Comparison of ENCODE assay signal across 9 cellular contexts in the genomic region with DNA sequence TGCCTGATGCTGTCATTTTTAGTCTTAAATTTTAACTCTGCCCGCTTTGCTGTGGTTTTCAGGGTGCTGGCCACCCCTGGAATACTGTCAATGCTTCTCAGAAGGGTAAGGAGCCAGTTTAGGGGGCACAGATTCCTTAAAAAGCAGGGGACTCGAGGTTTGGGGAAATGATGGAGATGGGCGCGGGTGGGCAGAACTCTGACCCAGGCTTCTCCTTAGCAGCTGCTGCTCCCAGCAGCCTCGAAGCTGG. TPM values are rescaled to one million over a fixed set of nuclear protein-coding genes. Genes with fewer than 3 reads are reported as not detected.
DNase-seq lines count a peak whose midpoint lies in the region; ATAC-seq and TF ChIP-seq lines count a peak whose summit lies in the region.
"Had no signal": no experiment of that assay in that cellular context is flagged by ENCODE, and none has a peak within 500 bp of the region (broad histone marks: within the 10 kb centered on the region; RNA-seq: fewer than 3 reads in every experiment).

No MANE protein-coding gene starts in this region.

- H3K9me2 ChIP-seq in MM.1S (replicated peaks; ENCODE audit: insufficient read depth, low read length): no peaks in the 10 kb centered on the region

- no peak for ATAC-seq in activated CD4-positive, alpha-beta T cell treated with anti-CD3 and anti-CD28 coated beads for 36 hours
- ATAC-seq in memory B cell (ENCODE audit: low read depth): no peak
- ATAC-seq in GM19463 (IDR thresholded peaks at IDR 0.05; ENCODE audit: unreplicated experiment): no peak

- peaks cover 91% of the 10 kb centered on the region for H3K4me1 Mint-ChIP-seq in activated CD4-positive, alpha-beta T cell treated with anti-CD3 and anti-CD28 coated beads for 36 hours
- H3K4me1 Mint-ChIP-seq in activated naive CD8-positive, alpha-beta T cell (ENCODE audit: low read depth): peaks cover 72% of the 10 kb centered on the region
- H3K4me1 Mint-ChIP-seq in memory B cell: peaks cover 28% of the 10 kb centered on the region

- peak overlapping the region; percentile 96 for H3K27ac Mint-ChIP-seq in activated CD4-positive, alpha-beta T cell treated with anti-CD3 and anti-CD28 coated beads for 36 hours
- H3K27ac Mint-ChIP-seq in activated naive CD8-positive, alpha-beta T cell: peak overlapping the region; percentile 94
- H3K27ac Mint-ChIP-seq in memory B cell: no peak overlapping the region

- no peak for DNase-seq in activated CD4-positive, alpha-beta T cell treated with anti-CD3 and anti-CD28 coated beads for 36 hours
- DNase-seq in activated CD4-positive, alpha-beta T cell treated with anti-CD3 and anti-CD28 coated beads, Interleukin-2, amount 50 U/mL, for 48 hours: no peak
- DNase-seq in memory B cell (ENCODE audit: low spot score in 2 of 2) (no peak), substantia nigra (lab: John Stamatoyannopoulos, UW) (no peak), MM.1S (no peak), foreskin melanocyte (no peak)
- DNase-seq: NCI-H1417 treated with DMSO at 0.1 percent for 48 hours had no signal

- intact Hi-C loops in activated CD4-positive, alpha-beta T cell treated with anti-CD3 and anti-CD28 coated beads for 36 hours (cut with DNase I, micrococcal nuclease): loop anchor here (1.0 to 5.0 kb wide), 8 partner anchors 23 to 215 kb away; partner anchors contain the start of genes STAT3 (in 1 of the 2) and STAT5A (in 1 of the 2)

- POLR2A ChIA-PET in activated CD4-positive, alpha-beta T cell treated with anti-CD3 and anti-CD28 coated beads for 36 hours (lab: Charles Lee): interaction anchor here (0.6 to 2.2 kb wide), 18 partner anchors 8 to 111 kb away, joined by 3 to 7 read pairs (median 4); partner anchors contain the start of genes CAVIN1 and STAT3

- peak overlapping the region; percentile 66 for H3K4me3 Mint-ChIP-seq in activated CD4-positive, alpha-beta T cell treated with anti-CD3 and anti-CD28 coated beads for 36 hours
- peak overlapping the region; percentile 83 for H3K4me3 Mint-ChIP-seq in activated naive CD8-positive, alpha-beta T cell
- H3K4me3 Mint-ChIP-seq in memory B cell: peak overlapping the region; percentile 70

- no peaks in the 10 kb centered on the region for H3K9me3 ChIP-seq in MM.1S (replicated peaks; ENCODE audit: insufficient read depth, low read length)

- peaks cover 79% of the 10 kb centered on the region for H3K36me3 Mint-ChIP-seq in activated CD4-positive, alpha-beta T cell treated with anti-CD3 and anti-CD28 coated beads for 36 hours (ENCODE audit: low read depth)
- peaks cover 5% of the 10 kb centered on the region for H3K36me3 Mint-ChIP-seq in activated naive CD8-positive, alpha-beta T cell
- H3K36me3 Mint-ChIP-seq in memory B cell: peaks cover 24% of the 10 kb centered on the region

- H3K4me1 ChIP-seq in MM.1S (ENCODE audit: low read length): peaks cover 8% of the 10 kb centered on the region; the same call in 1 of the 2 replicates

- H3K4me3 ChIP-seq in MM.1S (ENCODE audit: low read length): no peak overlapping the region

- H3K36me3 ChIP-seq in MM.1S (replicated peaks; ENCODE audit: insufficient read depth, low read length): no peaks in the 10 kb centered on the region

- H3K9ac ChIP-seq in MM.1S (ENCODE audit: low read length): no peak overlapping the region

- H2AFZ ChIP-seq in MM.1S (ENCODE audit: low read length): no peak overlapping the region

- CTCF ChIA-PET in activated CD4-positive, alpha-beta T cell treated with anti-CD3 and anti-CD28 coated beads for 36 hours (lab: Charles Lee): interaction anchor here (0.6 to 11.4 kb wide), 23 partner anchors 10 to 215 kb away, joined by 3 to 175 read pairs (median 5); partner anchors contain the start of gene STAT3

- H3F3A ChIP-seq in MM.1S (ENCODE audit: insufficient read depth, low read length): no peaks in the 10 kb centered on the region

- TF ChIP-seq CTCF in MM.1S (IDR thresholded peaks at IDR 0.05; ENCODE audit: low read length): no peak

- no peaks in the 10 kb centered on the region for H3K27me3 Mint-ChIP-seq in activated CD4-positive, alpha-beta T cell treated with anti-CD3 and anti-CD28 coated beads for 36 hours
- no peaks in the 10 kb centered on the region for H3K27me3 Mint-ChIP-seq in activated naive CD8-positive, alpha-beta T cell
- no peaks in the 10 kb centered on the region for H3K27me3 Mint-ChIP-seq in memory B cell

- no peaks in the 10 kb centered on the region for H4K20me1 ChIP-seq in MM.1S (ENCODE audit: insufficient read depth, low read length)

- H3K27me3 ChIP-seq in MM.1S (replicated peaks; ENCODE audit: insufficient read depth, low read length): no peaks in the 10 kb centered on the region

- H3K4me2 ChIP-seq in MM.1S (ENCODE audit: low read depth, low read length): no peak overlapping the region; the same call in 1 of the 2 replicates

- H3K79me2 ChIP-seq in MM.1S (ENCODE audit: low read length): no peaks in the 10 kb centered on the region

- peak overlapping the region; percentile 66 for H3K27ac ChIP-seq in substantia nigra (ENCODE audit: low read depth, low read length, poor library complexity, severe bottlenecking)
- H3K27ac ChIP-seq in MM.1S (ENCODE audit: low read length): no peak overlapping the region

- no peaks in the 10 kb centered on the region for H3K9me3 Mint-ChIP-seq in activated CD4-positive, alpha-beta T cell treated with anti-CD3 and anti-CD28 coated beads for 36 hours (ENCODE audit: low read depth)
- no peaks in the 10 kb centered on the region for H3K9me3 Mint-ChIP-seq in activated naive CD8-positive, alpha-beta T cell (ENCODE audit: low read depth)
- H3K9me3 Mint-ChIP-seq in memory B cell: no peaks in the 10 kb centered on the region

RNA-seq across cellular contexts. Expression of gene STAT5A, which starts 23.7 kb away (rescaled TPM):
- total RNA-seq in activated CD4-positive, alpha-beta T cell treated with anti-CD3 and anti-CD28 coated beads for 36 hours: 100 to 1,000 TPM; 178 to 203 TPM

RNA-seq across cellular contexts. Expression of gene STAT5B, which starts 35.8 kb away (rescaled TPM):
- total RNA-seq in activated CD4-positive, alpha-beta T cell treated with anti-CD3 and anti-CD28 coated beads for 36 hours: 100 to 1,000 TPM; 162 to 203 TPM
